In the genomic region with DNA sequence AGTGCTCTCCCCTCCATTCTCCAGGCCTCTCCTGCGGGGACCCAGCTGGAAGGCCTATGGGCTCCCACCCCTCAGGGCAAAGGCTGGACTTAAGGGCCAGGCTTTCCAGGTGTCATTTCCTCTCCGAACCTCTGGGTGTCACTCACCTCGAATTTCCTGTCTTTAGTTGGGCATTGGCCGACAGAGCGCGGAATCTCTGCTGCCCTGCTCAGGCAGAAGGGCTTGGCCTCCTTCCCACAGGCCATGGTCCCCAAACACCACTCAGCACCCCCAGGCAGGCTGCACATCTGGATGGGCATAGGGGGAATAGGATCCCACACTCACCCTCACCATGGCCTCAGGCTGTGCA, we compare ENCODE assay signal across 9 cellular contexts.
DNase-seq lines count a peak whose midpoint lies in the region; ATAC-seq and TF ChIP-seq lines count a peak whose summit lies in the region.
"Had no signal": no experiment of that assay in that cellular context is flagged by ENCODE, and none has a peak within 500 bp of the region (broad histone marks: within the 10 kb centered on the region; RNA-seq: fewer than 3 reads in every experiment).

No MANE protein-coding gene starts in this region.

- peak; percentile 14 for TF ChIP-seq CTCF in kidney epithelial cell (IDR thresholded peaks at IDR 0.05; ENCODE audit: insufficient read depth, low read length, poor library complexity, severe bottlenecking)

- H3K36me3 ChIP-seq in kidney epithelial cell (ENCODE audit: control insufficient read depth, insufficient read depth, low read length) = no peaks in the 10 kb centered on the region

- H3K36me3 Mint-ChIP-seq in activated naive CD4-positive, alpha-beta T cell treated with anti-CD3 and anti-CD28 coated beads, Interleukin-2, amount 50 U/mL, for 24 hours = no peaks in the 10 kb centered on the region
- no peaks in the 10 kb centered on the region for H3K36me3 Mint-ChIP-seq in activated naive CD4-positive, alpha-beta T cell treated with anti-CD3 and anti-CD28 coated beads, Interleukin-2, amount 50 U/mL, for 72 hours
- H3K36me3 Mint-ChIP-seq in activated naive CD8-positive, alpha-beta T cell treated with anti-CD3 and anti-CD28 coated beads, Interleukin-2, amount 50 U/mL, for 24 hours (ENCODE audit: low read depth) = no peaks in the 10 kb centered on the region

- no peaks in the 10 kb centered on the region for H3K27me3 ChIP-seq in kidney epithelial cell (ENCODE audit: control insufficient read depth, insufficient read depth, low read length)

- H3K9me3 Mint-ChIP-seq in activated naive CD4-positive, alpha-beta T cell treated with anti-CD3 and anti-CD28 coated beads, Interleukin-2, amount 50 U/mL, for 24 hours = no peaks in the 10 kb centered on the region
- no peaks in the 10 kb centered on the region for H3K9me3 Mint-ChIP-seq in activated naive CD4-positive, alpha-beta T cell treated with anti-CD3 and anti-CD28 coated beads, Interleukin-2, amount 50 U/mL, for 72 hours
- no peaks in the 10 kb centered on the region for H3K9me3 Mint-ChIP-seq in activated naive CD8-positive, alpha-beta T cell treated with anti-CD3 and anti-CD28 coated beads, Interleukin-2, amount 50 U/mL, for 24 hours

- H3K4me1 Mint-ChIP-seq in activated naive CD4-positive, alpha-beta T cell treated with anti-CD3 and anti-CD28 coated beads, Interleukin-2, amount 50 U/mL, for 24 hours = peaks cover 10% of the 10 kb centered on the region
- peaks cover 8% of the 10 kb centered on the region for H3K4me1 Mint-ChIP-seq in activated naive CD8-positive, alpha-beta T cell treated with anti-CD3 and anti-CD28 coated beads, Interleukin-2, amount 50 U/mL, for 24 hours

- H3K27ac Mint-ChIP-seq in activated naive CD4-positive, alpha-beta T cell treated with anti-CD3 and anti-CD28 coated beads, Interleukin-2, amount 50 U/mL, for 24 hours = no peak overlapping the region
- no peak overlapping the region for H3K27ac Mint-ChIP-seq in activated naive CD4-positive, alpha-beta T cell treated with anti-CD3 and anti-CD28 coated beads, Interleukin-2, amount 50 U/mL, for 72 hours
- H3K27ac Mint-ChIP-seq in activated naive CD8-positive, alpha-beta T cell treated with anti-CD3 and anti-CD28 coated beads, Interleukin-2, amount 50 U/mL, for 24 hours = no peak overlapping the region

- ATAC-seq in activated naive CD4-positive, alpha-beta T cell treated with anti-CD3 and anti-CD28 coated beads, Interleukin-2, amount 50 U/mL, for 72 hours = no peak
- no peak for ATAC-seq in activated naive CD8-positive, alpha-beta T cell treated with anti-CD3 and anti-CD28 coated beads, Interleukin-2, amount 50 U/mL, for 24 hours
- ATAC-seq in GM18868 (IDR thresholded peaks at IDR 0.05; ENCODE audit: unreplicated experiment) (no peak), HG02870 (IDR thresholded peaks at IDR 0.05; ENCODE audit: unreplicated experiment) (no peak), HG03457 (IDR thresholded peaks at IDR 0.05; ENCODE audit: unreplicated experiment) (no peak)

- peaks cover 10% of the 10 kb centered on the region for H3K27me3 Mint-ChIP-seq in activated naive CD4-positive, alpha-beta T cell treated with anti-CD3 and anti-CD28 coated beads, Interleukin-2, amount 50 U/mL, for 24 hours
- H3K27me3 Mint-ChIP-seq in activated naive CD8-positive, alpha-beta T cell treated with anti-CD3 and anti-CD28 coated beads, Interleukin-2, amount 50 U/mL, for 24 hours = peaks cover 24% of the 10 kb centered on the region

- H3K4me3 Mint-ChIP-seq in activated naive CD4-positive, alpha-beta T cell treated with anti-CD3 and anti-CD28 coated beads, Interleukin-2, amount 50 U/mL, for 24 hours = peak overlapping the region; percentile 78
- H3K4me3 Mint-ChIP-seq in activated naive CD8-positive, alpha-beta T cell treated with anti-CD3 and anti-CD28 coated beads, Interleukin-2, amount 50 U/mL, for 24 hours = peak overlapping the region; percentile 67

- DNase-seq in activated naive CD4-positive, alpha-beta T cell treated with anti-CD3 and anti-CD28 coated beads, Interleukin-2, amount 50 U/mL, for 72 hours (ENCODE audit: low spot score in 2 of 2) = no peak
- DNase-seq in activated naive CD8-positive, alpha-beta T cell treated with anti-CD3 and anti-CD28 coated beads, Interleukin-2, amount 50 U/mL, for 24 hours = no peak
- DNase-seq in kidney epithelial cell (ENCODE audit: low read depth) = no peak
- DNase-seq in NK-92 treated with Interleukin-12 subunit alpha and Interleukin-12 subunit beta, amount 100 ng/mL, for 24 hours (lab: John Stamatoyannopoulos, UW) = no peak
- DNase-seq: stimulated activated CD4-positive, alpha-beta T cell treated with anti-CD3 and anti-CD28 coated beads, Interleukin-2, amount 100 ng/mL, for 24 hours had no signal

- no peak overlapping the region for H3K4me3 ChIP-seq in kidney epithelial cell (ENCODE audit: low read depth, low read length)
